ENCODE assay signal across 8 cellular contexts in genomic region chr12:65825323-65825572, GRCh38. TPM values are rescaled to one million over a fixed set of nuclear protein-coding genes. Genes with fewer than 3 reads are reported as not detected.
DNase-seq lines count a peak whose midpoint lies in the region; ATAC-seq, FAIRE-seq and TF ChIP-seq lines count a peak whose summit lies in the region.

No MANE protein-coding gene starts in this region.

- no peaks in the 10 kb centered on the region for H3K27me3 ChIP-seq in HUES48 (ENCODE audit: control insufficient read depth, insufficient read depth, low read length)
- H3K27me3 ChIP-seq in brain microvascular endothelial cell (replicated peaks): no peaks in the 10 kb centered on the region
- peaks cover 83 to 98% of the 10 kb centered on the region in 2 donors for H3K27me3 ChIP-seq in left lung

- TF ChIP-seq CTCF in brain microvascular endothelial cell (IDR thresholded peaks at IDR 0.05; ENCODE audit: low read depth, low read length, missing control alignments) (no peak), left lung (IDR thresholded peaks at IDR 0.05) (no peak)

- peaks cover 22% of the 10 kb centered on the region for H3K4me1 Mint-ChIP-seq in stimulated activated naive CD8-positive, alpha-beta T cell treated with anti-CD3 and anti-CD28 coated beads, Interleukin-15, Interleukin-2, amounts not matched to agents 100 ng/mL and 50 ng/mL, for 24 hours (ENCODE audit: low read depth)

- DNase-seq in brain microvascular endothelial cell (no peak), left lung (no peak), KG1 (lab: John Stamatoyannopoulos, UW) (no peak), GM12892 (ENCODE audit: insufficient read length) (no peak), LoVo (ENCODE audit: low spot score) (no peak)

- H3K4me1 ChIP-seq in HUES48 (ENCODE audit: control insufficient read depth, insufficient read depth, low read length): peaks cover 36% of the 10 kb centered on the region
- H3K4me1 ChIP-seq in left lung: peaks cover 19 to 35% of the 10 kb centered on the region in 2 donors

- H3K27ac ChIP-seq in HUES48 (ENCODE audit: low read depth, low read length) (peak overlapping the region; percentile 72), brain microvascular endothelial cell (peak overlapping the region; percentile 87), left lung (no peak overlapping the region)

- H3K9me3 ChIP-seq in HUES48 (ENCODE audit: control insufficient read depth, insufficient read depth, low read length) (no peaks in the 10 kb centered on the region), left lung (no peaks in the 10 kb centered on the region)

- TF ChIP-seq POLR2A in GM12892 (IDR thresholded peaks at IDR 0.05; ENCODE audit: low read depth, low read length): no peak

- H3K9ac ChIP-seq in HUES48 (ENCODE audit: low read depth, low read length): peak overlapping the region; percentile 61

- H3K4me3 ChIP-seq in HUES48 (ENCODE audit: low read depth, low read length) (peak overlapping the region; percentile 75), brain microvascular endothelial cell (ENCODE audit: low read depth, low read length) (peak overlapping the region; percentile 94), left lung (peak overlapping the region; percentile 27 to 46)

- in situ Hi-C loops in brain microvascular endothelial cell (cut with HindIII; ENCODE audit: low pct_ligation_motif_present, low sequenced_read_pairs): no loop called here

- ATAC-seq in left lung (no peak), HG03025 (IDR thresholded peaks at IDR 0.05; ENCODE audit: low FRiP score, unreplicated experiment) (no peak)

- H3K27ac Mint-ChIP-seq in stimulated activated naive CD8-positive, alpha-beta T cell treated with anti-CD3 and anti-CD28 coated beads, Interleukin-15, Interleukin-2, amounts not matched to agents 100 ng/mL and 50 ng/mL, for 24 hours: no peak overlapping the region

- H3K27me3 Mint-ChIP-seq in stimulated activated naive CD8-positive, alpha-beta T cell treated with anti-CD3 and anti-CD28 coated beads, Interleukin-15, Interleukin-2, amounts not matched to agents 100 ng/mL and 50 ng/mL, for 24 hours: peaks cover 73% of the 10 kb centered on the region

- H3K36me3 Mint-ChIP-seq in stimulated activated naive CD8-positive, alpha-beta T cell treated with anti-CD3 and anti-CD28 coated beads, Interleukin-15, Interleukin-2, amounts not matched to agents 100 ng/mL and 50 ng/mL, for 24 hours (ENCODE audit: low read depth): no peaks in the 10 kb centered on the region

- no peaks in the 10 kb centered on the region for H3K9me3 Mint-ChIP-seq in stimulated activated naive CD8-positive, alpha-beta T cell treated with anti-CD3 and anti-CD28 coated beads, Interleukin-15, Interleukin-2, amounts not matched to agents 100 ng/mL and 50 ng/mL, for 24 hours

- H3K36me3 ChIP-seq in HUES48 (ENCODE audit: control insufficient read depth, insufficient read depth, low read length): peaks cover 18% of the 10 kb centered on the region
- peaks cover 32% of the 10 kb centered on the region for H3K36me3 ChIP-seq in brain microvascular endothelial cell (replicated peaks)
- no peaks in the 10 kb centered on the region for H3K36me3 ChIP-seq in left lung

- intact Hi-C loops in left lung (cut with DNase I): no loop called here

- peak overlapping the region; percentile 81 for H3K4me3 Mint-ChIP-seq in stimulated activated naive CD8-positive, alpha-beta T cell treated with anti-CD3 and anti-CD28 coated beads, Interleukin-15, Interleukin-2, amounts not matched to agents 100 ng/mL and 50 ng/mL, for 24 hours

- FAIRE-seq in GM12892 (lab: Jason Lieb, UNC): no peak

RNA-seq across cellular contexts. Expression of gene HMGA2, which starts 1.0 kb away (rescaled TPM):
- total RNA-seq in left lung: under 1 TPM; 0.09 to 0.10 TPM
- 0.06 TPM for polyA plus RNA-seq in GM12892 (2012; ENCODE audit: missing spikeins)

Comparison
In these comparisons a context has a peak if more than half of its experiments do, and no peak if none do; other contexts are left out.
1. H3K27ac ChIP-seq: peak in HUES48 (single experiment) and brain microvascular endothelial cell (single experiment); none in left lung (0 of 2).
2. H3K4me3 ChIP-seq: peak in every context shown above with its lines; median percentile 94 in brain microvascular endothelial cell; 75 in HUES48; 36 in left lung.